In genomic region chr9:2284770-2285169, GRCh38 we compare ENCODE assay signal across 26 cellular contexts.
"Had no signal": no experiment of that assay in that cellular context is flagged by ENCODE, and none has a peak within 500 bp of the region (broad histone marks: within the 10 kb centered on the region; RNA-seq: fewer than 3 reads in every experiment).

No MANE protein-coding gene starts in this region.

- H3K27ac Mint-ChIP-seq: memory B cell; naive B cell; nephron; stimulated activated naive B cell treated with anti-CD40 and anti-IgM and Interleukin-4, amounts not matched to agents 10 μg/mL and 1 μg/mL and 100 μg/mL, for 72 hours; stimulated activated naive CD8-positive, alpha-beta T cell treated with anti-CD3 and anti-CD28 coated beads, Interleukin-15, amount 100 ng/mL, for 72 hours had no signal

- H3K4me1 ChIP-seq: heart left ventricle, left ventricle myocardium inferior, lower lobe of right lung, psoas muscle, spleen, transverse colon had no signal

- FAIRE-seq: endometrium, frontal cortex had no signal

- H3K9me3 ChIP-seq: heart left ventricle, left ventricle myocardium inferior, lower lobe of right lung, psoas muscle, spleen, thoracic aorta, transverse colon had no signal

- ATAC-seq: heart left ventricle; lower lobe of right lung; psoas muscle; sciatic nerve; stimulated activated naive B cell treated with anti-CD40 and anti-IgM and Interleukin-4, amounts not matched to agents 10 μg/mL and 1 μg/mL and 100 μg/mL, for 72 hours; stimulated activated naive CD8-positive, alpha-beta T cell treated with anti-CD3 and anti-CD28 coated beads, Interleukin-15, amount 100 ng/mL, for 72 hours had no signal

- H3K4me3 ChIP-seq: dorsolateral prefrontal cortex, heart left ventricle, left ventricle myocardium inferior, lower lobe of right lung, psoas muscle, spleen, thoracic aorta, transverse colon had no signal

- H3K27me3 ChIP-seq: dorsolateral prefrontal cortex, heart left ventricle, spleen, transverse colon had no signal

- H3K36me3 ChIP-seq: heart left ventricle, left ventricle myocardium inferior, lower lobe of right lung, spleen, thoracic aorta, transverse colon had no signal

- DNase-seq: cortex of kidney; dorsolateral prefrontal cortex; effector CD8-positive, alpha-beta T cell; heart left ventricle; hypothalamus; islet precursor cell; left ventricle myocardium inferior; lower lobe of right lung; midbrain; naive B cell; psoas muscle; retina; spleen; stimulated activated CD4-positive, alpha-beta T cell treated with anti-CD3 and anti-CD28 coated beads, Interleukin-15, amount 100 ng/mL, for 24 hours; stimulated activated CD4-positive, alpha-beta T cell treated with anti-CD3 and anti-CD28 coated beads, Interleukin-1b, Interleukin-23, amount 100 ng/mL, for 48 hours; stimulated activated CD4-positive, alpha-beta T cell treated with anti-CD3 and anti-CD28 coated beads, Interleukin-4, amount 100 ng/mL, for 24 hours; stimulated activated naive B cell treated with anti-CD40 and anti-IgM and Interleukin-4, amounts not matched to agents 10 μg/mL and 1 μg/mL and 100 μg/mL, for 72 hours; stimulated activated naive CD8-positive, alpha-beta T cell treated with anti-CD3 and anti-CD28 coated beads, Interleukin-15, amount 100 ng/mL, for 72 hours; substantia nigra; transverse colon had no signal

- H3K36me3 Mint-ChIP-seq: memory B cell; naive B cell; stimulated activated naive B cell treated with anti-CD40 and anti-IgM and Interleukin-4, amounts not matched to agents 10 μg/mL and 1 μg/mL and 100 μg/mL, for 72 hours had no signal

- H3K4me3 Mint-ChIP-seq: memory B cell; naive B cell; nephron; stimulated activated naive B cell treated with anti-CD40 and anti-IgM and Interleukin-4, amounts not matched to agents 10 μg/mL and 1 μg/mL and 100 μg/mL, for 72 hours; stimulated activated naive CD8-positive, alpha-beta T cell treated with anti-CD3 and anti-CD28 coated beads, Interleukin-15, amount 100 ng/mL, for 72 hours had no signal

- H3K27ac ChIP-seq: dorsolateral prefrontal cortex, heart left ventricle, left ventricle myocardium inferior, lower lobe of right lung, psoas muscle, spleen, thoracic aorta, transverse colon had no signal

- H3K9me3 Mint-ChIP-seq: memory B cell; naive B cell; nephron; stimulated activated naive B cell treated with anti-CD40 and anti-IgM and Interleukin-4, amounts not matched to agents 10 μg/mL and 1 μg/mL and 100 μg/mL, for 72 hours; stimulated activated naive CD8-positive, alpha-beta T cell treated with anti-CD3 and anti-CD28 coated beads, Interleukin-15, amount 100 ng/mL, for 72 hours had no signal

- H3K4me1 Mint-ChIP-seq: memory B cell; naive B cell; stimulated activated naive B cell treated with anti-CD40 and anti-IgM and Interleukin-4, amounts not matched to agents 10 μg/mL and 1 μg/mL and 100 μg/mL, for 72 hours; stimulated activated naive CD8-positive, alpha-beta T cell treated with anti-CD3 and anti-CD28 coated beads, Interleukin-15, amount 100 ng/mL, for 72 hours had no signal
